Comparison of ENCODE assay signal across 17 cellular contexts in genomic region chr7:149834601-149835000, GRCh38. TPM values are rescaled to one million over a fixed set of nuclear protein-coding genes. Genes with fewer than 3 reads are reported as not detected.
DNase-seq lines count a peak whose midpoint lies in the region; ATAC-seq and TF ChIP-seq lines count a peak whose summit lies in the region.
"Had no signal": no experiment of that assay in that cellular context is flagged by ENCODE, and none has a peak within 500 bp of the region (broad histone marks: within the 10 kb centered on the region; RNA-seq: fewer than 3 reads in every experiment).

No MANE protein-coding gene starts in this region.

- no peak overlapping the region for H3K9ac ChIP-seq in IMR-90 (ENCODE audit: low read depth, low read length)

- POLR2A ChIA-PET in IMR-90 (lab: Charles Lee; ENCODE audit: unreplicated experiment): no interaction called here
- POLR2A ChIA-PET in CD8-positive, alpha-beta T cell (lab: Charles Lee): interaction anchor here (1.2 kb wide), 1 partner anchor 31 kb away, joined by 5 read pairs; no protein-coding TSS in a partner anchor

- no peak overlapping the region for H2AK5ac ChIP-seq in IMR-90 (ENCODE audit: low read depth, low read length)

- H3K9me3 Mint-ChIP-seq in CD8-positive, alpha-beta T cell: no peaks in the 10 kb centered on the region
- H3K9me3 Mint-ChIP-seq in nephron progenitor cell: peaks cover 4% of the 10 kb centered on the region
- H3K9me3 Mint-ChIP-seq: CD4-positive, CD25-positive, alpha-beta regulatory T cell; GM23338; HFFc6; IgD-negative memory B cell had no signal

- no peak for ATAC-seq in IMR-90 (ENCODE audit: low read depth)
- ATAC-seq in T-helper 17 cell: no peak
- no peak for ATAC-seq in GM18517 (IDR thresholded peaks at IDR 0.05; ENCODE audit: unreplicated experiment)
- ATAC-seq in CD8-positive, alpha-beta T cell: no peak
- ATAC-seq: GM23338 had no signal

- no peak overlapping the region for H3K4me3 Mint-ChIP-seq in T-helper 17 cell
- no peak overlapping the region for H3K4me3 Mint-ChIP-seq in CD8-positive, alpha-beta T cell
- no peak overlapping the region for H3K4me3 Mint-ChIP-seq in nephron progenitor cell
- H3K4me3 Mint-ChIP-seq: CD4-positive, CD25-positive, alpha-beta regulatory T cell; GM23338; HFFc6; IgD-negative memory B cell had no signal

- H4K91ac ChIP-seq in IMR-90 (ENCODE audit: insufficient read depth, low read depth, low read length): no peak overlapping the region

- H3K18ac ChIP-seq in IMR-90 (ENCODE audit: low read depth, low read length): no peak overlapping the region

- no peak for TF ChIP-seq RAD21 in IMR-90 (IDR thresholded peaks at IDR 0.05; ENCODE audit: low read length)

- peaks cover 19% of the 10 kb centered on the region for H3K4me1 Mint-ChIP-seq in T-helper 17 cell
- peaks cover 17% of the 10 kb centered on the region for H3K4me1 Mint-ChIP-seq in CD8-positive, alpha-beta T cell (ENCODE audit: low read depth)
- peaks cover 53% of the 10 kb centered on the region for H3K4me1 Mint-ChIP-seq in nephron progenitor cell

- dilution Hi-C loops in IMR-90 (cut with HindIII; ENCODE audit: low sequenced_read_pairs, unreplicated experiment): no loop called here

- H4K20me1 ChIP-seq in IMR-90 (ENCODE audit: insufficient read depth, low read length): no peaks in the 10 kb centered on the region; the same call in 1 of the 2 replicates

- in situ Hi-C loops in IMR-90 (cut with MboI; ENCODE audit: low sequenced_read_pairs): no loop called here

- H3K27ac Mint-ChIP-seq in T-helper 17 cell (peak overlapping the region; percentile 47), nephron progenitor cell (no peak overlapping the region)
- H3K27ac Mint-ChIP-seq in CD8-positive, alpha-beta T cell: no peak overlapping the region
- H3K27ac Mint-ChIP-seq: GM23338, HFFc6, IgD-negative memory B cell had no signal

- TF ChIP-seq POLR2A in IMR-90 (IDR thresholded peaks at IDR 0.05; ENCODE audit: low read depth, low read length): no peak
- TF ChIP-seq POLR2A in sigmoid colon (IDR thresholded peaks at IDR 0.05): no peak

- H3K4me3 ChIP-seq in IMR-90 (ENCODE audit: insufficient read depth, low read depth, low read length): no peak overlapping the region
- no peak overlapping the region for H3K4me3 ChIP-seq in sigmoid colon
- H3K4me3 ChIP-seq in CD8-positive, alpha-beta T cell (ENCODE audit: low read depth, low read length): no peak overlapping the region
- H3K4me3 ChIP-seq: GM23338 had no signal

- 64% methylated on average over 2 of the region's 8 CpGs; no CpG with 5 or more reads in 1 of the 2 experiments for WGBS in IMR-90 (ENCODE audit: extremely low coverage in 2 of 2, insufficient read length in 1 of 2), 2 experiments
- WGBS in sigmoid colon, 2 donors: 90 to 91% methylated on average over 8 of the region's 8 CpGs

- peaks cover 23% of the 10 kb centered on the region; the same call in 1 of the 2 replicates for H3K27me3 ChIP-seq in IMR-90 (ENCODE audit: control insufficient read depth, insufficient read depth, low read length)
- H3K27me3 ChIP-seq in sigmoid colon: peaks cover 0 to 11% (median 0%) of the 10 kb centered on the region in 3 donors
- no peaks in the 10 kb centered on the region for H3K27me3 ChIP-seq in CD8-positive, alpha-beta T cell (ENCODE audit: insufficient read depth, low read length)
- H3K27me3 ChIP-seq: BE2C had no signal

- no peak for DNase-seq in IMR-90
- DNase-seq in T-helper 17 cell: no peak
- peak; percentile 59 for DNase-seq in mesenteric fat pad (ENCODE audit: low spot score)
- peak; percentile 50 for DNase-seq in sigmoid colon
- no peak for DNase-seq in CD8-positive, alpha-beta T cell
- no peak for DNase-seq in nephron progenitor cell
- DNase-seq: ACHN; BE2C; C1 segment of cervical spinal cord; Caco-2; CD4-positive, CD25-positive, alpha-beta regulatory T cell; HCEC 1CT; HFFc6 had no signal

- no peak for TF ChIP-seq CTCF in IMR-90 (conservative IDR thresholded peaks at IDR 0.05; ENCODE audit: low read depth, low read length)
- no peak for TF ChIP-seq CTCF in sigmoid colon (IDR thresholded peaks at IDR 0.05)
- no peak for TF ChIP-seq CTCF in CD8-positive, alpha-beta T cell (IDR thresholded peaks at IDR 0.05)
- TF ChIP-seq CTCF in nephron progenitor cell (IDR thresholded peaks at IDR 0.05): no peak

- peak overlapping the region; percentile 29 for H2AFZ ChIP-seq in IMR-90 (replicated peaks; ENCODE audit: low read length, poor library complexity)
- H2AFZ ChIP-seq: GM23338 had no signal

- H3K36me3 ChIP-seq in IMR-90 (ENCODE audit: control insufficient read depth, insufficient read depth, low read length) (no peaks in the 10 kb centered on the region), sigmoid colon (no peaks in the 10 kb centered on the region)
- no peaks in the 10 kb centered on the region for H3K36me3 ChIP-seq in CD8-positive, alpha-beta T cell (ENCODE audit: insufficient read depth, low read length)
- H3K36me3 ChIP-seq: BE2C had no signal

- no peak overlapping the region for H2BK20ac ChIP-seq in IMR-90 (ENCODE audit: low read depth, low read length)

- no peak overlapping the region for H3K4me2 ChIP-seq in IMR-90 (ENCODE audit: low read depth, low read length)
- H3K4me2 ChIP-seq: GM23338 had no signal

- no peak overlapping the region for H4K8ac ChIP-seq in IMR-90 (ENCODE audit: low read depth in 2 of 2, low read length in 2 of 2)

- H2BK120ac ChIP-seq in IMR-90 (ENCODE audit: low read depth, low read length): no peak overlapping the region

- H3K36me3 Mint-ChIP-seq in T-helper 17 cell (ENCODE audit: low read depth) (peaks cover 7% of the 10 kb centered on the region), nephron progenitor cell (ENCODE audit: low read depth) (no peaks in the 10 kb centered on the region)
- peaks cover 5% of the 10 kb centered on the region for H3K36me3 Mint-ChIP-seq in CD8-positive, alpha-beta T cell
- H3K36me3 Mint-ChIP-seq: CD4-positive, CD25-positive, alpha-beta regulatory T cell had no signal

- peaks cover 4% of the 10 kb centered on the region; the same call in 1 of the 2 replicates for H3K9me1 ChIP-seq in IMR-90 (ENCODE audit: insufficient read depth, low read length)

- H3K27me3 Mint-ChIP-seq in T-helper 17 cell (peaks cover 34% of the 10 kb centered on the region), nephron progenitor cell (ENCODE audit: low read depth, poor library complexity) (peaks cover 37% of the 10 kb centered on the region)
- H3K27me3 Mint-ChIP-seq in CD8-positive, alpha-beta T cell (ENCODE audit: low read depth): peaks cover 5% of the 10 kb centered on the region

- H4K5ac ChIP-seq in IMR-90 (ENCODE audit: low read depth, low read length): no peak overlapping the region

- CTCF ChIA-PET in IMR-90 (lab: Yijun Ruan, JAX): no interaction called here
- CTCF ChIA-PET in CD8-positive, alpha-beta T cell (lab: Charles Lee): interaction anchor here (1.6 kb wide), 1 partner anchor 28 kb away, joined by 6 read pairs; no protein-coding TSS in a partner anchor

- no peak overlapping the region for H2AK9ac ChIP-seq in IMR-90 (replicated peaks; ENCODE audit: low read depth, low read length, poor library complexity)

- BruUV-seq in IMR-90 (replicated peaks; lab: Mats Ljungman, UMichigan): no TSS peak

- H2BK15ac ChIP-seq in IMR-90 (ENCODE audit: low read depth, low read length): no peak overlapping the region

- no peak overlapping the region for H2BK5ac ChIP-seq in IMR-90 (ENCODE audit: low read depth, low read length, poor library complexity, severe bottlenecking)

- intact Hi-C loops in IMR-90 (cut with micrococcal nuclease) (no loop called here), sigmoid colon (cut with DNase I) (no loop called here)
- intact Hi-C loops in CD8-positive, alpha-beta T cell (cut with DNase I, micrococcal nuclease): loop anchor here (10.0 kb wide), 3 partner anchors 570 to 1390 kb away; partner anchors contain the start of genes ABCF2 (in 1 of the 2), CDK5 (in 1 of the 2), SLC4A2 (in 1 of the 2) and ZNF783 (in 1 of the 2)

- H3K4ac ChIP-seq in IMR-90 (ENCODE audit: low read depth, low read length): no peak overlapping the region

- H3K56ac ChIP-seq in IMR-90 (ENCODE audit: extremely low read depth, insufficient read depth, low read length): no peak overlapping the region

- H3K23ac ChIP-seq in IMR-90 (ENCODE audit: low read depth, low read length): no peak overlapping the region

- no peak overlapping the region for H3K14ac ChIP-seq in IMR-90 (replicated peaks; ENCODE audit: low read depth, low read length)

- H3K27ac ChIP-seq in IMR-90 (ENCODE audit: insufficient read depth, low read length): no peak overlapping the region
- no peak overlapping the region for H3K27ac ChIP-seq in sigmoid colon
- no peak overlapping the region for H3K27ac ChIP-seq in CD8-positive, alpha-beta T cell (ENCODE audit: low read depth, low read length)
- H3K27ac ChIP-seq: HL-60 had no signal

- TF ChIP-seq EP300 in sigmoid colon (IDR thresholded peaks at IDR 0.05): no peak

- H3K4me1 ChIP-seq in IMR-90 (ENCODE audit: control insufficient read depth, insufficient read depth, low read length) (0 out of 2 replicates have a peak, but pooled peaks cover 3% of the 10 kb centered on the region), sigmoid colon (peaks cover 0 to 13% (median 8%) of the 10 kb centered on the region in 4 donors)
- H3K4me1 ChIP-seq in CD8-positive, alpha-beta T cell (ENCODE audit: insufficient read depth, low read length): peaks cover 13% of the 10 kb centered on the region

- H3K9me3 ChIP-seq in IMR-90 (ENCODE audit: control insufficient read depth, insufficient read depth, low read length) (no peaks in the 10 kb centered on the region), T-helper 17 cell (ENCODE audit: control insufficient read depth, low read length, poor library complexity, severe bottlenecking) (no peaks in the 10 kb centered on the region), sigmoid colon (no peaks in the 10 kb centered on the region)
- H3K9me3 ChIP-seq in CD8-positive, alpha-beta T cell (ENCODE audit: low read length): no peaks in the 10 kb centered on the region
- H3K9me3 ChIP-seq: BE2C, Caco-2 had no signal

- H3K79me1 ChIP-seq in IMR-90 (ENCODE audit: low read depth in 1 of 2, low read length in 2 of 2): peaks cover 6 to 10% of the 10 kb centered on the region in 2 experiments; a peak in 2 of 4 replicates

RNA-seq across cellular contexts. Expression of gene ZNF862, which starts 3.6 kb away (rescaled TPM):
- total RNA-seq in IMR-90 (2012; rRNA removed): 3.3 and 5.9 TPM in 2 replicates
- 10.8 and 10.9 TPM in 2 replicates for polyA plus RNA-seq in IMR-90 (2012; rRNA removed)
- polyA plus RNA-seq in IMR-90 (2012; cell fraction: cytosol; rRNA removed): 4.5 and 5.8 TPM in 2 replicates
- 56.1 and 60.8 TPM in 2 replicates for polyA plus RNA-seq in IMR-90 (2012; cell fraction: nucleus; rRNA removed; ENCODE audit: low replicate concordance)
- 10 to 100 TPM; 27.5 to 31.0 TPM for total RNA-seq in T-helper 17 cell
- total RNA-seq in mesenteric fat pad: 9.4 TPM
- 10 to 100 TPM; 12.5 to 23.8 (median 15.9) TPM for total RNA-seq in sigmoid colon
- 1 to 10 TPM in 2 of 3 donors, under 1 TPM in 1; 0.92 to 9.6 (median 6.0) TPM for polyA plus RNA-seq in sigmoid colon
- total RNA-seq in CD8-positive, alpha-beta T cell: 10 to 100 TPM; 18.8 TPM

RNA-seq across cellular contexts. Expression of gene ATP6V0E2, which starts 39.2 kb away (rescaled TPM):
- 5.7 and 10.3 TPM in 2 replicates for total RNA-seq in IMR-90 (2012; rRNA removed)
- 29.3 and 30.3 TPM in 2 replicates for polyA plus RNA-seq in IMR-90 (2012; rRNA removed)
- polyA plus RNA-seq in IMR-90 (2012; cell fraction: cytosol; rRNA removed): 18.0 and 25.3 TPM in 2 replicates
- polyA plus RNA-seq in IMR-90 (2012; cell fraction: nucleus; rRNA removed; ENCODE audit: low replicate concordance): 17.9 and 24.3 TPM in 2 replicates
- total RNA-seq in T-helper 17 cell: 10 to 100 TPM; 29.4 to 38.5 TPM
- total RNA-seq in mesenteric fat pad: 18.5 TPM
- total RNA-seq in sigmoid colon: 10 to 100 TPM; 16.6 to 41.7 (median 29.9) TPM
- 10 to 100 TPM; 13.2 to 45.5 (median 22.8) TPM for polyA plus RNA-seq in sigmoid colon
- total RNA-seq in CD8-positive, alpha-beta T cell: 10 to 100 TPM; 32.9 to 33.5 TPM

Comparison
In these comparisons a context has a peak if more than half of its experiments do, and no peak if none do; other contexts are left out.
1. DNase-seq: peak in mesenteric fat pad (single experiment) and sigmoid colon (single experiment); none in IMR-90 (single experiment), T-helper 17 cell (0 of 3), CD8-positive, alpha-beta T cell (0 of 7) and nephron progenitor cell (single experiment).
2. intact Hi-C loops: an anchor here in CD8-positive, alpha-beta T cell (10.0 kb wide); none called in IMR-90 and sigmoid colon.